In genomic region chr2:193382583-193382982, GRCh38 we compare ENCODE assay signal across 31 cellular contexts.
"Had no signal": no experiment of that assay in that cellular context is flagged by ENCODE, and none has a peak within 500 bp of the region (broad histone marks: within the 10 kb centered on the region; RNA-seq: fewer than 3 reads in every experiment).

No MANE protein-coding gene starts in this region.

- H3K9me3 ChIP-seq: ascending aorta, body of pancreas had no signal

- H3K4me3 ChIP-seq: ascending aorta, body of pancreas, K562, SK-N-MC had no signal

- H3K4me1 ChIP-seq: ascending aorta, body of pancreas had no signal

- H3K27ac ChIP-seq: ascending aorta, body of pancreas, SK-N-MC, VCaP had no signal

- H3K36me3 Mint-ChIP-seq: activated naive CD4-positive, alpha-beta T cell treated with anti-CD3 and anti-CD28 coated beads, Interleukin-2, amount 50 U/mL, for 72 hours; T-cell had no signal

- H3K36me3 ChIP-seq: ascending aorta had no signal

- DNase-seq: activated CD4-positive, alpha-beta T cell treated with anti-CD3 and anti-CD28 coated beads for 4 hours; activated CD8-positive, alpha-beta memory T cell treated with anti-CD3 and anti-CD28 coated beads, Interleukin-2, amount 50 U/mL, for 48 hours; activated CD8-positive, alpha-beta T cell treated with anti-CD3 and anti-CD28 coated beads for 36 hours; activated naive CD4-positive, alpha-beta T cell treated with Interleukin-2 at 50 U/mL for 16 hours; activated naive CD8-positive, alpha-beta T cell treated with anti-CD3 and anti-CD28 coated beads, Interleukin-2, amount 50 U/mL, for 24 hours; activated T-cell treated with anti-CD3 and anti-CD28 coated beads, Interleukin-2, amount 50 U/mL, for 1 hour; amniotic stem cell; body of pancreas; central memory CD4-positive, alpha-beta T cell; Karpas-422; MM.1S; NCI-H1105; NCI-H1436; NCI-H1694 treated with DMSO at 0.1 percent for 48 hours; NCI-H2029 treated with DMSO at 0.1 percent for 48 hours; NCI-H2171; NCI-H2227 treated with DMSO at 0.1 percent for 48 hours; NCI-H526; NCI-H774; OCI-M1; RPMI8226; T-cell; T-helper 2 cell; T1000 had no signal

- H3K27me3 ChIP-seq: ascending aorta, body of pancreas had no signal

- ATAC-seq: activated CD8-positive, alpha-beta T cell treated with anti-CD3 and anti-CD28 coated beads for 36 hours; activated naive CD4-positive, alpha-beta T cell treated with anti-CD3 and anti-CD28 coated beads, Interleukin-2, amount 50 U/mL, for 72 hours; activated naive CD8-positive, alpha-beta T cell treated with anti-CD3 and anti-CD28 coated beads, Interleukin-2, amount 50 U/mL, for 24 hours; body of pancreas; K562; Panc1; Right ventricle myocardium inferior; T-cell had no signal

- H3K4me3 Mint-ChIP-seq: activated CD8-positive, alpha-beta T cell treated with anti-CD3 and anti-CD28 coated beads for 36 hours; activated naive CD8-positive, alpha-beta T cell treated with anti-CD3 and anti-CD28 coated beads, Interleukin-2, amount 50 U/mL, for 24 hours; T-cell had no signal

- H3K27ac Mint-ChIP-seq: activated CD8-positive, alpha-beta T cell treated with anti-CD3 and anti-CD28 coated beads for 36 hours; activated naive CD4-positive, alpha-beta T cell treated with anti-CD3 and anti-CD28 coated beads, Interleukin-2, amount 50 U/mL, for 72 hours; activated naive CD8-positive, alpha-beta T cell treated with anti-CD3 and anti-CD28 coated beads, Interleukin-2, amount 50 U/mL, for 24 hours; T-cell had no signal

- H3K9me3 Mint-ChIP-seq: activated CD8-positive, alpha-beta T cell treated with anti-CD3 and anti-CD28 coated beads for 36 hours; activated naive CD4-positive, alpha-beta T cell treated with anti-CD3 and anti-CD28 coated beads, Interleukin-2, amount 50 U/mL, for 72 hours; activated naive CD8-positive, alpha-beta T cell treated with anti-CD3 and anti-CD28 coated beads, Interleukin-2, amount 50 U/mL, for 24 hours; T-cell had no signal

- H3K4me1 Mint-ChIP-seq: T-cell had no signal

- H3K27me3 Mint-ChIP-seq: activated CD8-positive, alpha-beta T cell treated with anti-CD3 and anti-CD28 coated beads for 36 hours; activated naive CD8-positive, alpha-beta T cell treated with anti-CD3 and anti-CD28 coated beads, Interleukin-2, amount 50 U/mL, for 24 hours; T-cell had no signal
